ENCODE assay signal across 32 cellular contexts in the genomic region with DNA sequence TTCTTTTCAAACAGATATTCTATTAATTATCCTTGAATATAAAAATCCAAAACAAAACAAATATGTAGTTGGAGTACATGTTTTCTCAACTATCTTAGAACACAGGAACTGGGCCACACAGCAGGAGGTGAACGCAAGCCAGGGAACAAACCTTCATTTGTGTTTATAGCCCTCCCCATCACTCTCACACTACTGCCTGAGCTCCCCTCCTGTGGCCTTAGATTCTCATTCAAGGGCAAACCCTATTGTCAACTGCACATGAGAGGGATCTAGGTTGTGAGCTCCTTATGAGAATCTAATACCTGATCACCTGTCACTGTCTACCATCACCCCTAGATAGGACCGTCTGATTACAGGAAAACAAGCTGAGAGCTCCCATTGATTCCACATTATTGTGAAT.
"Had no signal": no experiment of that assay in that cellular context is flagged by ENCODE, and none has a peak within 500 bp of the region (broad histone marks: within the 10 kb centered on the region; RNA-seq: fewer than 3 reads in every experiment).

No MANE protein-coding gene starts in this region.

- H3K27me3 Mint-ChIP-seq: activated B cell treated with CpG ODN at 0.5 μM for 24 hours; activated CD4-positive, alpha-beta memory T cell treated with anti-CD3 and anti-CD28 coated beads for 36 hours; activated CD4-positive, alpha-beta T cell treated with anti-CD3 and anti-CD28 coated beads, Interleukin-2, amount 10 ng/mL, durations not matched to agents 24 days and 14 days; activated CD8-positive, alpha-beta memory T cell treated with anti-CD3 and anti-CD28 coated beads, Interleukin-2, amount 10 ng/mL, durations not matched to agents 7 days and 5 days; activated naive CD8-positive, alpha-beta T cell; effector memory CD8-positive, alpha-beta T cell had no signal

- FAIRE-seq: colon had no signal

- H3K27me3 ChIP-seq: body of pancreas, esophagus muscularis mucosa, foreskin keratinocyte, gastrocnemius medialis, heart left ventricle had no signal

- H3K27ac ChIP-seq: body of pancreas, esophagus muscularis mucosa, foreskin keratinocyte, gastrocnemius medialis, heart left ventricle, VCaP had no signal

- DNase-seq: activated B cell treated with CpG ODN at 0.5 μM for 24 hours; activated CD4-positive, alpha-beta memory T cell treated with anti-CD3 and anti-CD28 coated beads for 36 hours; activated CD4-positive, alpha-beta T cell treated with anti-CD3 and anti-CD28 coated beads, Interleukin-2, amount 10 ng/mL, durations not matched to agents 24 days and 14 days; activated CD8-positive, alpha-beta memory T cell treated with anti-CD3 and anti-CD28 coated beads, Interleukin-2, amount 10 ng/mL, durations not matched to agents 7 days and 5 days; activated CD8-positive, alpha-beta memory T cell treated with anti-CD3 and anti-CD28 coated beads, Interleukin-2, amount 50 U/mL, for 4 hours; activated CD8-positive, alpha-beta T cell treated with anti-CD3 and anti-CD28 coated beads, Interleukin-2, amount 10 ng/mL, durations not matched to agents 7 days and 5 days; activated gamma-delta T cell treated with Interleukin-2 at 50 U/mL for 16 hours; activated naive CD4-positive, alpha-beta T cell treated with anti-CD3 and anti-CD28 coated beads, Interleukin-2, amount 50 U/mL, for 16 hours; activated naive CD4-positive, alpha-beta T cell treated with Interleukin-2 at 50 U/mL for 16 hours; activated T-cell treated with anti-CD3 and anti-CD28 coated beads, Interleukin-2, amount 50 U/mL, for 1 hour; activated T-cell treated with anti-CD3 and anti-CD28 coated beads, Interleukin-2, amount 50 U/mL, for 48 hours; amygdala; aorta; body of pancreas; caudate nucleus; cortex of kidney; dermis blood vessel endothelial cell; effector CD4-positive, alpha-beta T cell; effector memory CD8-positive, alpha-beta T cell; erythroblast; foreskin keratinocyte; gastrocnemius medialis; glutamatergic neuron; heart left ventricle; T-helper 2 cell had no signal

- ATAC-seq: activated CD4-positive, CD25-positive, alpha-beta regulatory T cell treated with anti-CD3 and anti-CD28 coated beads, Interleukin-2, amount 50 U/mL, for 24 hours; activated CD8-positive, alpha-beta memory T cell treated with anti-CD3 and anti-CD28 coated beads, Interleukin-2, amount 10 ng/mL, durations not matched to agents 7 days and 5 days; activated CD8-positive, alpha-beta T cell treated with anti-CD3 and anti-CD28 coated beads, Interleukin-2, amount 10 ng/mL, durations not matched to agents 7 days and 5 days; body of pancreas; effector memory CD8-positive, alpha-beta T cell; foreskin keratinocyte; gastrocnemius medialis; heart left ventricle had no signal

- H3K4me3 ChIP-seq: body of pancreas, esophagus muscularis mucosa, gastrocnemius medialis, heart left ventricle had no signal

- H3K36me3 ChIP-seq: esophagus muscularis mucosa, gastrocnemius medialis, heart left ventricle had no signal

- H3K9me3 ChIP-seq: body of pancreas, esophagus muscularis mucosa, gastrocnemius medialis, heart left ventricle had no signal

- H3K27ac Mint-ChIP-seq: activated B cell treated with CpG ODN at 0.5 μM for 24 hours; activated CD4-positive, alpha-beta memory T cell treated with anti-CD3 and anti-CD28 coated beads for 36 hours; activated CD4-positive, alpha-beta T cell treated with anti-CD3 and anti-CD28 coated beads, Interleukin-2, amount 10 ng/mL, durations not matched to agents 24 days and 14 days; activated CD8-positive, alpha-beta memory T cell treated with anti-CD3 and anti-CD28 coated beads, Interleukin-2, amount 10 ng/mL, durations not matched to agents 7 days and 5 days; activated CD8-positive, alpha-beta T cell treated with anti-CD3 and anti-CD28 coated beads, Interleukin-2, amount 10 ng/mL, durations not matched to agents 7 days and 5 days; activated naive CD8-positive, alpha-beta T cell; activated T-helper 1 cell treated with anti-CD3 and anti-CD28 coated beads, Interleukin-12 subunit alpha, Interleukin-12 subunit beta, Interleukin-2, Interleukin-4 antibody, amounts not matched to agents 30 ng/mL and 10 ng/mL and 1 ng/mL, durations not matched to agents 14 hours and 24 hours and 36 hours; activated T-helper 2 cell treated with anti-CD3 and anti-CD28 coated beads, Interferon-gamma antibody, Interleukin-2, Interleukin-4, amounts not matched to agents 10 μg/mL and 5 μg/mL and 100 μg/mL, durations not matched to agents 14 hours and 24 hours and 36 hours; effector memory CD8-positive, alpha-beta T cell had no signal

- H3K4me1 ChIP-seq: body of pancreas, esophagus muscularis mucosa, foreskin keratinocyte, gastrocnemius medialis, heart left ventricle had no signal

- H3K4me3 Mint-ChIP-seq: activated B cell treated with CpG ODN at 0.5 μM for 24 hours; activated CD4-positive, alpha-beta memory T cell treated with anti-CD3 and anti-CD28 coated beads for 36 hours; activated CD4-positive, alpha-beta T cell treated with anti-CD3 and anti-CD28 coated beads, Interleukin-2, amount 10 ng/mL, durations not matched to agents 24 days and 14 days; activated CD8-positive, alpha-beta memory T cell treated with anti-CD3 and anti-CD28 coated beads, Interleukin-2, amount 10 ng/mL, durations not matched to agents 7 days and 5 days; activated CD8-positive, alpha-beta T cell treated with anti-CD3 and anti-CD28 coated beads, Interleukin-2, amount 10 ng/mL, durations not matched to agents 7 days and 5 days; activated naive CD8-positive, alpha-beta T cell; activated T-helper 1 cell treated with anti-CD3 and anti-CD28 coated beads, Interleukin-12 subunit alpha, Interleukin-12 subunit beta, Interleukin-2, Interleukin-4 antibody, amounts not matched to agents 30 ng/mL and 10 ng/mL and 1 ng/mL, durations not matched to agents 14 hours and 24 hours and 36 hours; effector memory CD8-positive, alpha-beta T cell had no signal

- H3K4me1 Mint-ChIP-seq: activated B cell treated with CpG ODN at 0.5 μM for 24 hours; activated CD4-positive, alpha-beta T cell treated with anti-CD3 and anti-CD28 coated beads, Interleukin-2, amount 10 ng/mL, durations not matched to agents 24 days and 14 days; activated CD8-positive, alpha-beta memory T cell treated with anti-CD3 and anti-CD28 coated beads, Interleukin-2, amount 10 ng/mL, durations not matched to agents 7 days and 5 days had no signal

- H3K36me3 Mint-ChIP-seq: activated CD4-positive, alpha-beta memory T cell treated with anti-CD3 and anti-CD28 coated beads for 36 hours; activated CD8-positive, alpha-beta memory T cell treated with anti-CD3 and anti-CD28 coated beads, Interleukin-2, amount 10 ng/mL, durations not matched to agents 7 days and 5 days; activated naive CD8-positive, alpha-beta T cell had no signal
